Comparison of ENCODE assay signal across 22 cellular contexts in genomic region chr3:182816181-182816580, GRCh38. TPM values are rescaled to one million over a fixed set of nuclear protein-coding genes. Genes with fewer than 3 reads are reported as not detected.
DNase-seq lines count a peak whose midpoint lies in the region; ATAC-seq, FAIRE-seq and TF ChIP-seq lines count a peak whose summit lies in the region.
"Had no signal": no experiment of that assay in that cellular context is flagged by ENCODE, and none has a peak within 500 bp of the region (broad histone marks: within the 10 kb centered on the region; RNA-seq: fewer than 3 reads in every experiment).

No MANE protein-coding gene starts in this region.

- in situ Hi-C loops in HepG2 (cut with HindIII; ENCODE audit: extremely low pct_ligation_motif_present, low pct_unique_long_range_greater_than_20kb): no loop called here

- H3K79me2 ChIP-seq in HepG2 (ENCODE audit: insufficient read depth, low read length) (no peaks in the 10 kb centered on the region), neural progenitor cell (ENCODE audit: low read depth) (peaks cover 39% of the 10 kb centered on the region)

- no peak for ATAC-seq in natural killer cell
- no peak for ATAC-seq in natural killer cell treated with Interleukin-12 subunit alpha and Interleukin-12 subunit beta and Interleukin-15 and Interleukin-18, amount 100 ng/mL, for 72 hours
- no peak for ATAC-seq in HepG2
- no peak for ATAC-seq in GM19324 (IDR thresholded peaks at IDR 0.05; ENCODE audit: low FRiP score, unreplicated experiment)
- ATAC-seq: GM23338, Right ventricle myocardium inferior had no signal

- no peaks in the 10 kb centered on the region for H3K9me3 ChIP-seq in HepG2 (ENCODE audit: low read length)
- H3K9me3 ChIP-seq in neural progenitor cell (ENCODE audit: low read depth): no peaks in the 10 kb centered on the region
- H3K9me3 ChIP-seq in stomach: no peaks in the 10 kb centered on the region
- H3K9me3 ChIP-seq: SJCRH30 had no signal

- H3K27ac ChIP-seq in HepG2 (ENCODE audit: extremely low read length, insufficient read depth, low read length): no peak overlapping the region
- H3K27ac ChIP-seq in neural progenitor cell: no peak overlapping the region
- no peak overlapping the region for H3K27ac ChIP-seq in stomach
- H3K27ac ChIP-seq: KMS-11, PC-9, SJCRH30 had no signal

- H3K4me1 ChIP-seq in HepG2 (ENCODE audit: insufficient read depth, low read length): 0 out of 2 replicates have a peak, but pooled peaks cover 7% of the 10 kb centered on the region
- no peaks in the 10 kb centered on the region for H3K4me1 ChIP-seq in neural progenitor cell
- peaks cover 17 to 82% (median 41%) of the 10 kb centered on the region in 4 donors for H3K4me1 ChIP-seq in stomach

- WGBS in HepG2 (ENCODE audit: low lambda C conversion rate): 76% methylated on average over 1 of the region's 1 CpG
- 21 to 29% (median 28%) methylated on average over 1 of the region's 1 CpG for WGBS in stomach, 5 donors

- no peaks in the 10 kb centered on the region for H3F3A ChIP-seq in neural progenitor cell (ENCODE audit: low read depth)

- FAIRE-seq in HepG2 (lab: Jason Lieb, UNC): no peak
- FAIRE-seq: G401.6, HTR-8/SVneo had no signal

- 0 out of 2 replicates have a peak, but pooled peaks cover 7% of the 10 kb centered on the region for H4K20me1 ChIP-seq in HepG2 (ENCODE audit: insufficient read depth, low read length)
- no peaks in the 10 kb centered on the region for H4K20me1 ChIP-seq in neural progenitor cell (ENCODE audit: low read depth)

- TF ChIP-seq RAD21 in HepG2 (CRISPR knock-in tag; IDR thresholded peaks at IDR 0.05): no peak

- TF ChIP-seq EP300 in HepG2 (IDR thresholded peaks at IDR 0.05; ENCODE audit: low read depth in 2 of 2, low read length in 2 of 2) (no peak), HepG2 (CRISPR knock-in tag; IDR thresholded peaks at IDR 0.05; ENCODE audit: borderline replicate concordance) (no peak), stomach (IDR thresholded peaks at IDR 0.05) (no peak)

- H3K9ac ChIP-seq in HepG2 (ENCODE audit: insufficient read depth, low read depth, low read length): no peak overlapping the region
- H3K9ac ChIP-seq in neural progenitor cell: no peak overlapping the region
- H3K9ac ChIP-seq: KMS-11 had no signal

- no TSS peak for BruUV-seq in HepG2 (replicated peaks; lab: Mats Ljungman, UMichigan)

- CTCF ChIA-PET in HepG2 (lab: Yijun Ruan, JAX; ENCODE audit: low intra/inter-chr PET ratio, low total read pairs): no interaction called here

- H3K9me3 Mint-ChIP-seq in natural killer cell: no peaks in the 10 kb centered on the region
- H3K9me3 Mint-ChIP-seq in natural killer cell treated with Interleukin-12 subunit alpha and Interleukin-12 subunit beta and Interleukin-15 and Interleukin-18, amount 100 ng/mL, for 72 hours: no peaks in the 10 kb centered on the region
- H3K9me3 Mint-ChIP-seq in nephron progenitor cell: no peaks in the 10 kb centered on the region
- H3K9me3 Mint-ChIP-seq in neural progenitor cell: no peaks in the 10 kb centered on the region
- H3K9me3 Mint-ChIP-seq: GM23338, H9 had no signal

- H3K4me3 Mint-ChIP-seq in natural killer cell: peak overlapping the region; percentile 33
- no peak overlapping the region for H3K4me3 Mint-ChIP-seq in natural killer cell treated with Interleukin-12 subunit alpha and Interleukin-12 subunit beta and Interleukin-15 and Interleukin-18, amount 100 ng/mL, for 72 hours
- peak overlapping the region; percentile 7 for H3K4me3 Mint-ChIP-seq in nephron progenitor cell
- H3K4me3 Mint-ChIP-seq in neural progenitor cell: no peak overlapping the region
- H3K4me3 Mint-ChIP-seq: GM23338, H9 had no signal

- H3K27me3 Mint-ChIP-seq in natural killer cell (ENCODE audit: low read depth in 2 of 2) (no peaks in the 10 kb centered on the region), nephron progenitor cell (ENCODE audit: low read depth, poor library complexity) (no peaks in the 10 kb centered on the region), neural progenitor cell (ENCODE audit: insufficient read depth, low read depth) (no peaks in the 10 kb centered on the region)
- H3K27me3 Mint-ChIP-seq in natural killer cell treated with Interleukin-12 subunit alpha and Interleukin-12 subunit beta and Interleukin-15 and Interleukin-18, amount 100 ng/mL, for 72 hours: no peaks in the 10 kb centered on the region

- no peak for DNase-seq in natural killer cell
- DNase-seq in natural killer cell treated with Interleukin-12 subunit alpha and Interleukin-12 subunit beta and Interleukin-15 and Interleukin-18, amount 100 ng/mL, for 72 hours (ENCODE audit: low spot score): no peak
- DNase-seq in HepG2 (ENCODE audit: low spot score): no peak
- no peak for DNase-seq in nephron progenitor cell
- DNase-seq in neural progenitor cell (ENCODE audit: low spot score): no peak
- DNase-seq in stomach: no peak
- DNase-seq: COR-L47, H9, IMR-90, MM.1S, NCI-H1694, NCI-H2029 treated with DMSO at 0.1 percent for 48 hours, NCI-H2227 treated with DMSO at 0.1 percent for 48 hours, NCI-H526 treated with DMSO at 0.1 percent for 48 hours, PC-9, SJCRH30 had no signal

- intact Hi-C loops in natural killer cell (cut with micrococcal nuclease) (no loop called here), HepG2 (cut with micrococcal nuclease; ENCODE audit: unreplicated experiment) (no loop called here), stomach (cut with DNase I; ENCODE audit: low total_unique reads) (no loop called here)

- H3K4me1 Mint-ChIP-seq in natural killer cell (peaks cover 43 to 66% of the 10 kb centered on the region in 2 donors), nephron progenitor cell (peaks cover 21% of the 10 kb centered on the region), neural progenitor cell (peaks cover 5% of the 10 kb centered on the region)
- peaks cover 31 to 41% of the 10 kb centered on the region in 2 donors for H3K4me1 Mint-ChIP-seq in natural killer cell treated with Interleukin-12 subunit alpha and Interleukin-12 subunit beta and Interleukin-15 and Interleukin-18, amount 100 ng/mL, for 72 hours (ENCODE audit: low read depth in 2 of 2)

- no peak for TF ChIP-seq CTCF in natural killer cell (IDR thresholded peaks at IDR 0.05)
- TF ChIP-seq CTCF in HepG2 (CRISPR knock-in tag; IDR thresholded peaks at IDR 0.05): no peak
- no peak for TF ChIP-seq CTCF in nephron progenitor cell (IDR thresholded peaks at IDR 0.05)
- no peak for TF ChIP-seq CTCF in neural progenitor cell (IDR thresholded peaks at IDR 0.05)
- TF ChIP-seq CTCF in stomach (IDR thresholded peaks at IDR 0.05): no peak

- H3K36me3 Mint-ChIP-seq in natural killer cell: no peaks in the 10 kb centered on the region
- H3K36me3 Mint-ChIP-seq in natural killer cell treated with Interleukin-12 subunit alpha and Interleukin-12 subunit beta and Interleukin-15 and Interleukin-18, amount 100 ng/mL, for 72 hours: no peaks in the 10 kb centered on the region
- H3K36me3 Mint-ChIP-seq in nephron progenitor cell (ENCODE audit: low read depth): peaks cover 20% of the 10 kb centered on the region
- peaks cover 2% of the 10 kb centered on the region for H3K36me3 Mint-ChIP-seq in neural progenitor cell

- H2AFZ ChIP-seq in HepG2 (ENCODE audit: low read length): no peak overlapping the region
- no peak overlapping the region for H2AFZ ChIP-seq in neural progenitor cell (replicated peaks)
- H2AFZ ChIP-seq: GM23338, PC-9 had no signal

- H3K27me3 ChIP-seq in HepG2 (ENCODE audit: control insufficient read depth in 1 of 2, insufficient read depth in 2 of 2, low read length in 2 of 2): no peaks in the 10 kb centered on the region
- no peaks in the 10 kb centered on the region for H3K27me3 ChIP-seq in neural progenitor cell
- H3K27me3 ChIP-seq in stomach: no peaks in the 10 kb centered on the region
- H3K27me3 ChIP-seq: SJCRH30 had no signal

- H3K4me2 ChIP-seq in HepG2 (ENCODE audit: low read depth, low read length): no peak overlapping the region
- H3K4me2 ChIP-seq in neural progenitor cell: no peak overlapping the region
- H3K4me2 ChIP-seq: GM23338, KMS-11, PC-9 had no signal

- H3K27ac Mint-ChIP-seq in natural killer cell: peak overlapping the region; percentile 76 to 77
- H3K27ac Mint-ChIP-seq in natural killer cell treated with Interleukin-12 subunit alpha and Interleukin-12 subunit beta and Interleukin-15 and Interleukin-18, amount 100 ng/mL, for 72 hours: peak overlapping the region in 1 of 2 donors; percentile 8
- H3K27ac Mint-ChIP-seq in nephron progenitor cell: peak overlapping the region; percentile 3
- no peak overlapping the region for H3K27ac Mint-ChIP-seq in neural progenitor cell
- H3K27ac Mint-ChIP-seq: GM23338 had no signal

- H3K36me3 ChIP-seq in HepG2 (replicated peaks in 1 of 2; ENCODE audit: control insufficient read depth in 1 of 2, insufficient read depth in 2 of 2, low read length in 2 of 2): no peaks in the 10 kb centered on the region
- H3K36me3 ChIP-seq in neural progenitor cell: no peaks in the 10 kb centered on the region
- H3K36me3 ChIP-seq in stomach: peaks cover 0 to 12% (median 10%) of the 10 kb centered on the region in 4 donors

- H3K4me3 ChIP-seq in HepG2 (replicated peaks in 1 of 3; ENCODE audit: insufficient read depth in 1 of 3, low read depth in 2 of 3, low read length in 3 of 3): no peak overlapping the region
- no peak overlapping the region for H3K4me3 ChIP-seq in neural progenitor cell
- no peak overlapping the region for H3K4me3 ChIP-seq in stomach
- H3K4me3 ChIP-seq: GM23338, PC-9, SJCRH30 had no signal

- POLR2A ChIA-PET in HepG2 (lab: Yijun Ruan, JAX): no interaction called here

- no peak for TF ChIP-seq POLR2A in HepG2 (IDR thresholded peaks at IDR 0.05; ENCODE audit: insufficient read depth in 1 of 2, low read depth in 2 of 2, low read length in 2 of 2)
- no peak for TF ChIP-seq POLR2A in stomach (IDR thresholded peaks at IDR 0.05)

RNA-seq across cellular contexts. Expression of gene ATP11B, which starts 22.9 kb away (rescaled TPM):
- total RNA-seq in natural killer cell (100 to 1,000 TPM; 157 to 174 (median 172) TPM), HepG2 (2016; rRNA removed; fragmentation: Illumina TruSeq; extraction: Trizol) (19.2 and 22.9 TPM in 2 replicates), neural progenitor cell (ENCODE audit: low replicate concordance) (39.0 and 59.0 TPM in 2 replicates), stomach (100 to 1,000 TPM in 4 of 5 donors, 10 to 100 TPM in 1; 83.0 to 449 (median 167) TPM)
- 100 to 1,000 TPM; 158 to 160 TPM for total RNA-seq in natural killer cell treated with Interleukin-12 subunit alpha and Interleukin-12 subunit beta and Interleukin-15 and Interleukin-18, amount 100 ng/mL, for 72 hours
- 2.5 and 2.8 TPM in 2 replicates for total RNA-seq in HepG2 (2016; cell fraction: cytosol; rRNA removed; fragmentation: Illumina TruSeq; extraction: Trizol; ENCODE audit: low read depth)
- 19.4 and 20.2 TPM in 2 replicates for total RNA-seq in HepG2 (2016; cell fraction: insoluble cytoplasmic fraction; rRNA removed; fragmentation: Illumina TruSeq; extraction: Trizol)
- 8.4 and 11.5 TPM in 2 replicates for total RNA-seq in HepG2 (2016; cell fraction: membrane; rRNA removed; fragmentation: Illumina TruSeq; extraction: Trizol)
- 23.7 and 30.6 TPM in 2 replicates for total RNA-seq in HepG2 (2016; cell fraction: nucleus; rRNA removed; fragmentation: Illumina TruSeq; extraction: Trizol)
- polyA plus RNA-seq in HepG2 (2011; rRNA removed) (8.4 and 10.1 TPM in 2 replicates), stomach (10 to 100 TPM in 2 of 3 donors, 1 to 10 TPM in 1; 9.6 to 12.2 (median 10.2) TPM)
- 3.7 and 6.5 TPM in 2 replicates for polyA plus RNA-seq in HepG2 (2011; cell fraction: cytosol; rRNA removed)
- polyA plus RNA-seq in HepG2 (2011; cell fraction: nucleus; rRNA removed): 5.4 and 8.6 TPM in 2 replicates
- 9.3 and 12.0 TPM in 2 replicates for polyA plus RNA-seq in HepG2 (2012)
- 0.66 and 0.68 TPM in 2 replicates for polyA plus RNA-seq in HepG2 (2016; cell fraction: cytosol; fragmentation: Illumina TruSeq; extraction: Trizol; ENCODE audit: low read depth)
- polyA plus RNA-seq in HepG2 (2016; cell fraction: insoluble cytoplasmic fraction; fragmentation: Illumina TruSeq; extraction: Trizol; ENCODE audit: low read depth): 8.4 and 8.9 TPM in 2 replicates
- polyA plus RNA-seq in HepG2 (2016; cell fraction: membrane; fragmentation: Illumina TruSeq; extraction: Trizol; ENCODE audit: low read depth): 3.1 and 3.2 TPM in 2 replicates
- 14.9 and 17.4 TPM in 2 replicates for polyA plus RNA-seq in HepG2 (2016; cell fraction: nucleus; fragmentation: Illumina TruSeq; extraction: Trizol; ENCODE audit: insufficient read depth, low read depth)
- polyA minus RNA-seq in HepG2 (2011; rRNA and poly(A)+ RNA removed; ENCODE audit: low replicate concordance): 10.8 and 12.8 TPM in 2 replicates
- polyA minus RNA-seq in HepG2 (2011; cell fraction: cytosol; rRNA and poly(A)+ RNA removed): 14.7 and 22.1 TPM in 2 replicates
- polyA minus RNA-seq in HepG2 (2011; cell fraction: nucleus; rRNA and poly(A)+ RNA removed): 31.4 and 35.9 TPM in 2 replicates

Comparison
In these comparisons a context has a peak if more than half of its experiments do, and no peak if none do; other contexts are left out.
1. H3K4me3 Mint-ChIP-seq: peak in natural killer cell (single experiment) and nephron progenitor cell (single experiment); none in natural killer cell treated with Interleukin-12 subunit alpha and Interleukin-12 subunit beta and Interleukin-15 and Interleukin-18, amount 100 ng/mL, for 72 hours (single experiment) and neural progenitor cell (single experiment).